ENCODE assay signal across 17 cellular contexts in the genomic region with DNA sequence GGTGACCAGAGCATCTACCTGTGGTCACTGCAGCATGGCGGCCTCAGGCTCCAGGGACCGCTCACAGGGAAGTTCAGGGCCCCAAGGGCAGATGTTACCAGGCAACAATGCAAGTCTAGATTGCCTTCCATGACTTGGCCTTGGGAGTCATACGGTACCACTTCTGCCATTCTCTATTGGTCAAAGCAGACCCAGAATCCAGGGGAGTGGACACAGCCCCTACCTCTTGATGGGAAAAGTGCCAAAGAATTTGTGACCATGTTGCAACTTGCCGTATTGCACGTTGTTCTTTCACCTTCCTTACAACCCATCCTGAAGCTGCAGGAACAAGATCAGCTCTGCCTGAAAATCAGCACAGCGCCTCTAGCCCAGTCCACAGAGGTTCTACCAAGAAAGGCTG.
DNase-seq lines count a peak whose midpoint lies in the region; ATAC-seq and TF ChIP-seq lines count a peak whose summit lies in the region.
"Had no signal": no experiment of that assay in that cellular context is flagged by ENCODE, and none has a peak within 500 bp of the region (broad histone marks: within the 10 kb centered on the region; RNA-seq: fewer than 3 reads in every experiment).

No MANE protein-coding gene starts in this region.

- H3K4me3 Mint-ChIP-seq in H9 (no peak overlapping the region), natural killer cell (no peak overlapping the region)
- H3K4me3 Mint-ChIP-seq: CD4-positive, alpha-beta T cell; GM23338; HFFc6 had no signal

- no peaks in the 10 kb centered on the region for H3K79me1 ChIP-seq in H9 (ENCODE audit: insufficient read depth, low read depth, low read length, poor library complexity, severe bottlenecking)

- H3K23me2 ChIP-seq in H9 (ENCODE audit: insufficient read length, low read depth, low read length, poor library complexity, severe bottlenecking): no peaks in the 10 kb centered on the region

- no CpG with 5 or more reads among the region's 6 CpGs for WGBS in H9 (ENCODE audit: extremely low coverage, insufficient read length, low lambda C conversion rate)

- H4K5ac ChIP-seq in H9 (ENCODE audit: insufficient read length, low read depth, low read length): no peak overlapping the region

- H3K79me2 ChIP-seq in H9 (ENCODE audit: insufficient read depth, low read length): no peaks in the 10 kb centered on the region

- H3K27me3 Mint-ChIP-seq in H9 (ENCODE audit: low read depth): no peaks in the 10 kb centered on the region
- H3K27me3 Mint-ChIP-seq in natural killer cell (ENCODE audit: low read depth in 2 of 2): no peaks in the 10 kb centered on the region
- H3K27me3 Mint-ChIP-seq: CD4-positive, alpha-beta T cell had no signal

- no peak overlapping the region for H2AK5ac ChIP-seq in H9 (ENCODE audit: insufficient read length, low read length)

- H3K4me2 ChIP-seq in H9 (ENCODE audit: insufficient read depth, insufficient read length, low read length): no peak overlapping the region
- H3K4me2 ChIP-seq: GM23338 had no signal

- intact Hi-C loops in tibial artery (cut with DNase I; ENCODE audit: low total_unique reads) (no loop called here), natural killer cell (cut with micrococcal nuclease) (no loop called here), ascending aorta (cut with DNase I) (loop anchor here (5.0 kb wide), 1 partner anchor 174 kb away; no protein-coding TSS in a partner anchor)

- H4K8ac ChIP-seq in H9 (replicated peaks; ENCODE audit: insufficient read length, low read depth, low read length): no peak overlapping the region

- ATAC-seq in natural killer cell (no peak), HG02623 (IDR thresholded peaks at IDR 0.05; ENCODE audit: unreplicated experiment) (no peak)
- ATAC-seq: GM23338, HCT116 had no signal

- no peak overlapping the region for H3T11ph ChIP-seq in H9 (ENCODE audit: low read length)

- TF ChIP-seq CTCF in H9 (conservative IDR thresholded peaks at IDR 0.05): no peak
- no peak for TF ChIP-seq CTCF in coronary artery (IDR thresholded peaks at IDR 0.05)
- TF ChIP-seq CTCF in neutrophil (IDR thresholded peaks at IDR 0.05): no peak
- no peak for TF ChIP-seq CTCF in tibial artery (IDR thresholded peaks at IDR 0.05)
- TF ChIP-seq CTCF in natural killer cell (IDR thresholded peaks at IDR 0.05): no peak
- TF ChIP-seq CTCF in ascending aorta (IDR thresholded peaks at IDR 0.05): no peak

- H3K27ac Mint-ChIP-seq in H9: no peak overlapping the region
- H3K27ac Mint-ChIP-seq in natural killer cell: no peak overlapping the region
- H3K27ac Mint-ChIP-seq: CD4-positive, alpha-beta T cell; GM23338; HFFc6 had no signal

- no peak overlapping the region for H3K4ac ChIP-seq in H9 (ENCODE audit: low read depth, low read length)

- no peak overlapping the region for H3K18ac ChIP-seq in H9 (ENCODE audit: insufficient read length, low read depth, low read length)

- H2BK15ac ChIP-seq in H9 (ENCODE audit: low read depth, low read length): no peak overlapping the region

- H3K9me3 Mint-ChIP-seq in H9: no peaks in the 10 kb centered on the region
- H3K9me3 Mint-ChIP-seq in natural killer cell: no peaks in the 10 kb centered on the region
- H3K9me3 Mint-ChIP-seq: CD4-positive, alpha-beta T cell; GM23338; HFFc6 had no signal

- H3K36me3 ChIP-seq in neutrophil (no peaks in the 10 kb centered on the region), tibial artery (no peaks in the 10 kb centered on the region), ascending aorta (no peaks in the 10 kb centered on the region)
- H3K36me3 ChIP-seq: BE2C had no signal

- H3K4me3 ChIP-seq in coronary artery: no peak overlapping the region
- no peak overlapping the region for H3K4me3 ChIP-seq in neutrophil (ENCODE audit: low read depth in 1 of 2, low read length in 1 of 2)
- no peak overlapping the region for H3K4me3 ChIP-seq in tibial artery
- H3K4me3 ChIP-seq in ascending aorta: no peak overlapping the region
- H3K4me3 ChIP-seq: GM23338 had no signal

- H3K9me3 ChIP-seq in H9 (ENCODE audit: control insufficient read depth, low read depth, low read length) (no peaks in the 10 kb centered on the region), neutrophil (no peaks in the 10 kb centered on the region), tibial artery (no peaks in the 10 kb centered on the region), ascending aorta (no peaks in the 10 kb centered on the region)
- H3K9me3 ChIP-seq: BE2C had no signal

- H3K27ac ChIP-seq in H9 (ENCODE audit: insufficient read length, low read depth, low read length) (no peak overlapping the region), coronary artery (peak overlapping the region; percentile 73 to 84), neutrophil (peak overlapping the region; percentile 80), tibial artery (peak overlapping the region; percentile 55 to 64), ascending aorta (peak overlapping the region in 1 of 2 donors; percentile 73)
- H3K27ac ChIP-seq: C4-2B had no signal

- H3K56ac ChIP-seq in H9 (ENCODE audit: insufficient read length, low read depth, low read length): no peak overlapping the region

- no peak overlapping the region for H2AFZ ChIP-seq in H9 (ENCODE audit: low read length)
- H2AFZ ChIP-seq: GM23338 had no signal

- H3K36me3 Mint-ChIP-seq in H9 (ENCODE audit: insufficient read depth in 1 of 3, low read depth in 3 of 3) (no peaks in the 10 kb centered on the region), natural killer cell (no peaks in the 10 kb centered on the region)

- H2BK12ac ChIP-seq in H9 (ENCODE audit: insufficient read length, low read depth, low read length): no peak overlapping the region

- no peaks in the 10 kb centered on the region for H4K20me1 ChIP-seq in H9 (ENCODE audit: control insufficient read depth, insufficient read depth, insufficient read length)

- peaks cover under 1% of the 10 kb centered on the region; the same call in 1 of the 2 replicates for H3K4me1 ChIP-seq in H9 (ENCODE audit: insufficient read depth, low read length)
- H3K4me1 ChIP-seq in neutrophil (ENCODE audit: control insufficient read depth in 1 of 2, insufficient read depth in 1 of 2, low read depth in 1 of 2, low read length in 1 of 2): peaks cover 37 to 45% of the 10 kb centered on the region in 2 experiments
- peaks cover 0 to 39% (median 16%) of the 10 kb centered on the region in 4 donors for H3K4me1 ChIP-seq in tibial artery
- peaks cover 0 to 19% of the 10 kb centered on the region in 2 donors for H3K4me1 ChIP-seq in ascending aorta
- H3K4me1 ChIP-seq: BE2C had no signal

- no peak overlapping the region for H3K14ac ChIP-seq in H9 (ENCODE audit: insufficient read depth, low read length)

- no peak overlapping the region for H2BK5ac ChIP-seq in H9 (ENCODE audit: insufficient read length, low read length)

- DNase-seq in H9 (peak; percentile 10), coronary artery (ENCODE audit: low spot score) (no peak), tibial artery (no peak), natural killer cell (no peak), ascending aorta (ENCODE audit: low spot score in 2 of 2) (no peak)
- DNase-seq: ACHN; BE2C; CD4-positive, alpha-beta T cell; DMS153; DMS79; GDM1; HFFc6 had no signal

- no peak overlapping the region for H2BK20ac ChIP-seq in H9 (ENCODE audit: low read depth, low read length, poor library complexity, severe bottlenecking)

- H2BK120ac ChIP-seq in H9 (ENCODE audit: low read depth, low read length, poor library complexity, severe bottlenecking): no peak overlapping the region

- H3K23ac ChIP-seq in H9 (ENCODE audit: insufficient read length, low read depth, low read length): no peak overlapping the region

- H3K27me3 ChIP-seq in H9 (ENCODE audit: insufficient read depth, low read length): no peaks in the 10 kb centered on the region
- no peaks in the 10 kb centered on the region for H3K27me3 ChIP-seq in neutrophil
- H3K27me3 ChIP-seq in tibial artery: no peaks in the 10 kb centered on the region
- no peaks in the 10 kb centered on the region for H3K27me3 ChIP-seq in ascending aorta
- H3K27me3 ChIP-seq: BE2C had no signal

- H4K91ac ChIP-seq in H9 (ENCODE audit: insufficient read length, low read depth, low read length): no peak overlapping the region

- no peak overlapping the region for H3K9ac ChIP-seq in H9 (ENCODE audit: extremely low read depth, insufficient read length, low read length)

- H3K4me1 Mint-ChIP-seq in H9: peaks cover 13 to 16% of the 10 kb centered on the region in 2 experiments
- H3K4me1 Mint-ChIP-seq in natural killer cell: peaks cover 33 to 43% of the 10 kb centered on the region in 2 donors
